ENCODE assay signal across 9 cellular contexts in the genomic region with DNA sequence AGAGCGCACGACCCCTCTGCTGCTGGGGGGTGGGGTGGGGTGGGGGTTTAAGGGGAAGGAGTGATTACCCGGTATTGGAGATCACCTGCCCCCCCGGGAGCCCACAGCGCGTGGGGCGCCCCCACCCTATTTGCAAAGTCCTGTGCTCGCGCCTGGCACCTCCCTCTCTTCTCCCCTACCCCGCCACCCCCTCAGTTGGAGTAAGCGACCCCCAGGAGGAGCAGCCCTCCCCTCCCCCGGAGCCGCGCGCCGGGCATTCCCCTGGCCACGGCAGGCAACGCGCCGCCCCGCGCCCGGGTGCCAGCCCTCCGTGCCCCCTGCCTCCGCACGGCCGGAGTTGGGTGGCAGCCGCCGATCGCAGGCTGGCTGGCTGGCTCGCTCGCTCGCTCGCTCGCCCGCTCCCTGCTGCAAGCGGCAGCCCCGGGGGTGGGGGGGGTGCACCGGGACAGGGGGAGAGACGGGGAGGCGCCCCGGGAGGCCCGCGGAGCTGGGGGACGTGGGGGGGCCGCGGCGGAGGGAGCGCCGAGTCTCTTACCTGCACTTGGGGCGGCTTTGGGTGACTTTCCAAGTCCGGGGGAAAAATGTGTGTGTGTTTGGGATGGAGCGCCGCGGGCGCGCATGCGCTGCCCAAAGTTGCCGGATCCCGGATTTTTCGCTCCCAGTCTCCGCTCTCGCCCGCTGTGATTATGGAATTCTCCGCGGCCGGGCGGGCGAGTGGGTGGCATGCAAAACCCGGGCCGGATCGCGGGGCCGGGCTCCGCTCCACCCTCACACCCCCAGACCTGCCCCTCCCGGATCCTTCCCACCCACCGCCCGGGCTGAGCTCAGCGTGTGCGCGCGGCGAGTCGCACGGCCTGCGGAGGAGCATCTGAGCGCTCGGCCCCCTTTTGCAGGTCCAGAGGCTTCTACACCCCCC. TPM values are rescaled to one million over a fixed set of nuclear protein-coding genes. Genes with fewer than 3 reads are reported as not detected.
DNase-seq lines count a peak whose midpoint lies in the region; ATAC-seq, FAIRE-seq and TF ChIP-seq lines count a peak whose summit lies in the region.
"Had no signal": no experiment of that assay in that cellular context is flagged by ENCODE, and none has a peak within 500 bp of the region (broad histone marks: within the 10 kb centered on the region; RNA-seq: fewer than 3 reads in every experiment).

A gene with protein sequence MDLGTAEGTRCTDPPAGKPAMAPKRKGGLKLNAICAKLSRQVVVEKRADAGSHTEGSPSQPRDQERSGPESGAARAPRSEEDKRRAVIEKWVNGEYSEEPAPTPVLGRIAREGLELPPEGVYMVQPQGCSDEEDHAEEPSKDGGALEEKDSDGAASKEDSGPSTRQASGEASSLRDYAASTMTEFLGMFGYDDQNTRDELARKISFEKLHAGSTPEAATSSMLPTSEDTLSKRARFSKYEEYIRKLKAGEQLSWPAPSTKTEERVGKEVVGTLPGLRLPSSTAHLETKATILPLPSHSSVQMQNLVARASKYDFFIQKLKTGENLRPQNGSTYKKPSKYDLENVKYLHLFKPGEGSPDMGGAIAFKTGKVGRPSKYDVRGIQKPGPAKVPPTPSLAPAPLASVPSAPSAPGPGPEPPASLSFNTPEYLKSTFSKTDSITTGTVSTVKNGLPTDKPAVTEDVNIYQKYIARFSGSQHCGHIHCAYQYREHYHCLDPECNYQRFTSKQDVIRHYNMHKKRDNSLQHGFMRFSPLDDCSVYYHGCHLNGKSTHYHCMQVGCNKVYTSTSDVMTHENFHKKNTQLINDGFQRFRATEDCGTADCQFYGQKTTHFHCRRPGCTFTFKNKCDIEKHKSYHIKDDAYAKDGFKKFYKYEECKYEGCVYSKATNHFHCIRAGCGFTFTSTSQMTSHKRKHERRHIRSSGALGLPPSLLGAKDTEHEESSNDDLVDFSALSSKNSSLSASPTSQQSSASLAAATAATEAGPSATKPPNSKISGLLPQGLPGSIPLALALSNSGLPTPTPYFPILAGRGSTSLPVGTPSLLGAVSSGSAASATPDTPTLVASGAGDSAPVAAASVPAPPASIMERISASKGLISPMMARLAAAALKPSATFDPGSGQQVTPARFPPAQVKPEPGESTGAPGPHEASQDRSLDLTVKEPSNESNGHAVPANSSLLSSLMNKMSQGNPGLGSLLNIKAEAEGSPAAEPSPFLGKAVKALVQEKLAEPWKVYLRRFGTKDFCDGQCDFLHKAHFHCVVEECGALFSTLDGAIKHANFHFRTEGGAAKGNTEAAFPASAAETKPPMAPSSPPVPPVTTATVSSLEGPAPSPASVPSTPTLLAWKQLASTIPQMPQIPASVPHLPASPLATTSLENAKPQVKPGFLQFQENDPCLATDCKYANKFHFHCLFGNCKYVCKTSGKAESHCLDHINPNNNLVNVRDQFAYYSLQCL (N-terminal part only) (minus strand): TSS at position 618 of the 916 bp plus-strand sequence. CDS start 102,757 bp downstream, outside the sequence.

- intact Hi-C loops in activated CD8-positive, alpha-beta T cell treated with anti-CD3 and anti-CD28 coated beads for 36 hours (cut with micrococcal nuclease): loop anchor here (10.0 kb wide), 1 partner anchor 101 kb away; no protein-coding TSS in a partner anchor
- intact Hi-C loops in left ventricle myocardium inferior (cut with micrococcal nuclease) (no loop called here), pancreas (cut with DNase I) (loop anchor here in 1 of 3 donors (10.0 kb wide), 1 partner anchor 281 kb away; no protein-coding TSS in a partner anchor)

- H3K36me3 ChIP-seq in left ventricle myocardium inferior (no peaks in the 10 kb centered on the region), pancreas (no peaks in the 10 kb centered on the region)

- H3K27me3 Mint-ChIP-seq in activated CD8-positive, alpha-beta T cell treated with anti-CD3 and anti-CD28 coated beads, Interleukin-2, amount 10 ng/mL, durations not matched to agents 7 days and 5 days (ENCODE audit: low read depth): peaks cover 70% of the 10 kb centered on the region
- H3K27me3 Mint-ChIP-seq in activated CD8-positive, alpha-beta T cell treated with anti-CD3 and anti-CD28 coated beads for 36 hours: peaks cover 66% of the 10 kb centered on the region

- no peak within 1 kb of the TSS for H3K27ac Mint-ChIP-seq in activated CD8-positive, alpha-beta T cell treated with anti-CD3 and anti-CD28 coated beads, Interleukin-2, amount 10 ng/mL, durations not matched to agents 7 days and 5 days
- H3K27ac Mint-ChIP-seq in activated CD8-positive, alpha-beta T cell treated with anti-CD3 and anti-CD28 coated beads for 36 hours: no peak within 1 kb of the TSS

- CTCF ChIA-PET in activated CD8-positive, alpha-beta T cell treated with anti-CD3 and anti-CD28 coated beads, Interleukin-2, amount 10 ng/mL, durations not matched to agents 7 days and 5 days (lab: Charles Lee): interaction anchor here (1.5 kb wide), 1 partner anchor 302 kb away, joined by 6 read pairs; no protein-coding TSS in a partner anchor
- CTCF ChIA-PET in activated CD8-positive, alpha-beta T cell treated with anti-CD3 and anti-CD28 coated beads for 36 hours (lab: Charles Lee): no interaction called here
- CTCF ChIA-PET in GM10248 (lab: Yijun Ruan, JAX): no interaction called here

- no peaks in the 10 kb centered on the region for H3K36me3 Mint-ChIP-seq in activated CD8-positive, alpha-beta T cell treated with anti-CD3 and anti-CD28 coated beads, Interleukin-2, amount 10 ng/mL, durations not matched to agents 7 days and 5 days (ENCODE audit: low read depth)
- H3K36me3 Mint-ChIP-seq in activated CD8-positive, alpha-beta T cell treated with anti-CD3 and anti-CD28 coated beads for 36 hours (ENCODE audit: low read depth): no peaks in the 10 kb centered on the region

- POLR2A ChIA-PET in activated CD8-positive, alpha-beta T cell treated with anti-CD3 and anti-CD28 coated beads, Interleukin-2, amount 10 ng/mL, durations not matched to agents 7 days and 5 days (lab: Charles Lee): no interaction called here
- POLR2A ChIA-PET in activated CD8-positive, alpha-beta T cell treated with anti-CD3 and anti-CD28 coated beads for 36 hours (lab: Charles Lee): no interaction called here
- POLR2A ChIA-PET in GM10248 (lab: Yijun Ruan, JAX): no interaction called here

- WGBS in pancreas, 2 donors: 0 to 1% methylated on average over 54 to 88 of the region's 88 CpGs

- no peak for DNase-seq in activated CD8-positive, alpha-beta T cell treated with anti-CD3 and anti-CD28 coated beads, Interleukin-2, amount 10 ng/mL, durations not matched to agents 7 days and 5 days
- DNase-seq in activated CD8-positive, alpha-beta T cell treated with anti-CD3 and anti-CD28 coated beads for 36 hours: no peak
- peak; percentile 94 for DNase-seq in NCI-H2227 (lab: John Stamatoyannopoulos, UW; ENCODE audit: unreplicated experiment)
- peak in 55 of 58 donors; percentile 5 to 79 (median 56) for DNase-seq in anterior cingulate cortex (lab: John Stamatoyannopoulos, UW)
- peak; percentile 83 for DNase-seq in left ventricle myocardium inferior
- DNase-seq in pancreas: peak; percentile 84 to 96 (median 89)
- DNase-seq in erythroblast (lab: John Stamatoyannopoulos, UW): no peak
- DNase-seq in GM10248 (ENCODE audit: extremely low spot score): no peak

- peaks cover 54% of the 10 kb centered on the region for H3K4me1 ChIP-seq in left ventricle myocardium inferior
- H3K4me1 ChIP-seq in pancreas: peaks cover 5 to 13% (median 7%) of the 10 kb centered on the region in 3 donors

- H3K9me3 ChIP-seq in left ventricle myocardium inferior (replicated peaks) (no peaks in the 10 kb centered on the region), pancreas (no peaks in the 10 kb centered on the region)

- H3K27ac ChIP-seq in left ventricle myocardium inferior (replicated peaks): peak within 1 kb of the TSS; percentile 94
- peak within 1 kb of the TSS in 3 of 4 donors; percentile 44 to 78 (median 49) for H3K27ac ChIP-seq in pancreas

- no peaks in the 10 kb centered on the region for H3K9me3 Mint-ChIP-seq in activated CD8-positive, alpha-beta T cell treated with anti-CD3 and anti-CD28 coated beads, Interleukin-2, amount 10 ng/mL, durations not matched to agents 7 days and 5 days (ENCODE audit: insufficient read depth)
- no peaks in the 10 kb centered on the region for H3K9me3 Mint-ChIP-seq in activated CD8-positive, alpha-beta T cell treated with anti-CD3 and anti-CD28 coated beads for 36 hours

- peaks cover 15% of the 10 kb centered on the region for H3K4me1 Mint-ChIP-seq in activated CD8-positive, alpha-beta T cell treated with anti-CD3 and anti-CD28 coated beads, Interleukin-2, amount 10 ng/mL, durations not matched to agents 7 days and 5 days (ENCODE audit: low read depth)
- peaks cover 12% of the 10 kb centered on the region for H3K4me1 Mint-ChIP-seq in activated CD8-positive, alpha-beta T cell treated with anti-CD3 and anti-CD28 coated beads for 36 hours (ENCODE audit: low read depth)

- no peak for TF ChIP-seq POLR2A in erythroblast (IDR thresholded peaks at IDR 0.05; ENCODE audit: low read length)

- TF ChIP-seq CTCF in activated CD8-positive, alpha-beta T cell treated with anti-CD3 and anti-CD28 coated beads for 36 hours (IDR thresholded peaks at IDR 0.05): no peak
- TF ChIP-seq CTCF in left ventricle myocardium inferior (IDR thresholded peaks at IDR 0.05; ENCODE audit: borderline replicate concordance): no peak
- TF ChIP-seq CTCF in pancreas (IDR thresholded peaks at IDR 0.05): no peak
- no peak for TF ChIP-seq CTCF in GM10248 (IDR thresholded peaks at IDR 0.05; ENCODE audit: control extremely low read depth, extremely low read depth, low read depth, missing control alignments)

- ATAC-seq in activated CD8-positive, alpha-beta T cell treated with anti-CD3 and anti-CD28 coated beads, Interleukin-2, amount 10 ng/mL, durations not matched to agents 7 days and 5 days: no peak
- no peak for ATAC-seq in activated CD8-positive, alpha-beta T cell treated with anti-CD3 and anti-CD28 coated beads for 36 hours
- ATAC-seq in pancreas: peak; percentile 76 to 88 (median 84)

- peak within 1 kb of the TSS; percentile 88 for H3K4me3 ChIP-seq in left ventricle myocardium inferior
- H3K4me3 ChIP-seq in pancreas: peak within 1 kb of the TSS; percentile 51 to 77 (median 60)

- FAIRE-seq in pancreas (lab: Jason Lieb, UNC): no peak
- FAIRE-seq: endometrium had no signal

- H3K27me3 ChIP-seq in left ventricle myocardium inferior (ENCODE audit: low read depth): peaks cover 38% of the 10 kb centered on the region
- no peaks in the 10 kb centered on the region for H3K27me3 ChIP-seq in pancreas

- peak within 1 kb of the TSS; percentile 65 for H3K4me3 Mint-ChIP-seq in activated CD8-positive, alpha-beta T cell treated with anti-CD3 and anti-CD28 coated beads, Interleukin-2, amount 10 ng/mL, durations not matched to agents 7 days and 5 days
- no peak within 1 kb of the TSS for H3K4me3 Mint-ChIP-seq in activated CD8-positive, alpha-beta T cell treated with anti-CD3 and anti-CD28 coated beads for 36 hours

RNA-seq across cellular contexts. Expression of the gene that starts here (rescaled TPM):
- 10 to 100 TPM in 1 of 2 experiments, 1 to 10 TPM in 1; 9.9 to 10.2 TPM for total RNA-seq in activated CD8-positive, alpha-beta T cell treated with anti-CD3 and anti-CD28 coated beads, Interleukin-2, amount 10 ng/mL, durations not matched to agents 7 days and 5 days
- total RNA-seq in activated CD8-positive, alpha-beta T cell treated with anti-CD3 and anti-CD28 coated beads for 36 hours: 1 to 10 TPM; 2.9 to 4.1 TPM
- total RNA-seq in left ventricle myocardium inferior: 56.3 TPM
- total RNA-seq in pancreas: 10 to 100 TPM; 12.3 to 18.9 (median 13.8) TPM
- 10 to 100 TPM in 1 of 2 donors, 1 to 10 TPM in 1; 6.7 to 16.0 TPM for polyA plus RNA-seq in pancreas

Comparison
In these comparisons a context has a peak if more than half of its experiments do, and no peak if none do; other contexts are left out.
1. ATAC-seq: peak in pancreas (4 of 4); none in activated CD8-positive, alpha-beta T cell treated with anti-CD3 and anti-CD28 coated beads, Interleukin-2, amount 10 ng/mL, durations not matched to agents 7 days and 5 days (single experiment) and activated CD8-positive, alpha-beta T cell treated with anti-CD3 and anti-CD28 coated beads for 36 hours (single experiment).
2. DNase-seq: peak in NCI-H2227 (single experiment), anterior cingulate cortex (55 of 58), left ventricle myocardium inferior (single experiment) and pancreas (6 of 6); none in activated CD8-positive, alpha-beta T cell treated with anti-CD3 and anti-CD28 coated beads, Interleukin-2, amount 10 ng/mL, durations not matched to agents 7 days and 5 days (single experiment), activated CD8-positive, alpha-beta T cell treated with anti-CD3 and anti-CD28 coated beads for 36 hours (single experiment), erythroblast (0 of 2) and GM10248 (single experiment).